In the genomic region with DNA sequence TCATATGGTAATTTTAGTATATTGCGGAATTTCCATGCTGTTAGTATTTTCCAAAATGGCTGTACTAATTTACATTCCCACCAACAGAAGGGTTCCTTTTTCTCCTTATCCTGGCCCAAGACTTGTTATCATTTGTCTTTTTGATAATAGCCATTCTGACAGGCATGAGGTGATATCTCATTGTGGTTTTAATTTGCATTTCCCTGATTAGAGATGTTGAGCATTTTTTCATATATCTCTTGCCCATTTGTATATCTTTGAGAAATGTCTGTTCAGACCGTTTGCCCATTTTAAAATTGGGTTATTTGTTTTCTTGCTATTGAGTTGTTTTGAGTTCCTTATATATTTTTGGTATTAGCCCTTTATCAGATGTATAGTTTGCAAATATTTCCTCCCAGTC, we compare ENCODE assay signal across 29 cellular contexts. TPM values are rescaled to one million over a fixed set of nuclear protein-coding genes. Genes with fewer than 3 reads are reported as not detected.
A peak's percentile ranks its signal among the peaks of the same experiment; 100 is the strongest.
DNase-seq lines count a peak whose midpoint lies in the region; ATAC-seq and TF ChIP-seq lines count a peak whose summit lies in the region.
"Had no signal": no experiment of that assay in that cellular context is flagged by ENCODE, and none has a peak within 500 bp of the region (broad histone marks: within the 10 kb centered on the region; RNA-seq: fewer than 3 reads in every experiment).

No MANE protein-coding gene starts in this region.

- no peaks in the 10 kb centered on the region for H3K9me2 ChIP-seq in Loucy (replicated peaks; ENCODE audit: low read depth, low read length)

- H3F3A ChIP-seq in Loucy (ENCODE audit: low read depth) = no peaks in the 10 kb centered on the region

- TF ChIP-seq CTCF in Loucy (conservative IDR thresholded peaks at IDR 0.05; ENCODE audit: low read length) = no peak

- no peak for DNase-seq in activated CD8-positive, alpha-beta memory T cell treated with anti-CD3 and anti-CD28 coated beads, Interleukin-2, amount 10 ng/mL, durations not matched to agents 7 days and 5 days
- DNase-seq in activated CD8-positive, alpha-beta memory T cell treated with anti-CD3 and anti-CD28 coated beads, Interleukin-2, amount 50 U/mL, for 48 hours = no peak
- DNase-seq in amniotic epithelial cell (ENCODE audit: low read depth) (peak; percentile 47), UCSD-AML1 (lab: John Stamatoyannopoulos, UW; ENCODE audit: unreplicated experiment) (no peak), AG08395 (ENCODE audit: low spot score) (no peak)
- no peak for DNase-seq in naive thymus-derived CD8-positive, alpha-beta T cell
- DNase-seq in activated CD4-positive, alpha-beta T cell treated with anti-CD3 and anti-CD28 coated beads, Interleukin-2, amount 50 U/mL, for 4 hours = no peak
- DNase-seq: activated CD4-positive, alpha-beta T cell treated with anti-CD3 and anti-CD28 coated beads for 36 hours; activated naive CD4-positive, alpha-beta T cell treated with Interleukin-2 at 50 U/mL for 16 hours; anterior cingulate cortex; DMS53; H7; hippocampal formation; lower lobe of right lung; mucosa of descending colon; NCI-H1417; NCI-H2029 treated with DMSO at 0.1 percent for 48 hours; PC-3; stimulated activated naive CD4-positive, alpha-beta T cell; T-helper 2 cell; testis had no signal

- no peak for ATAC-seq in activated CD8-positive, alpha-beta memory T cell treated with anti-CD3 and anti-CD28 coated beads, Interleukin-2, amount 10 ng/mL, durations not matched to agents 7 days and 5 days
- ATAC-seq in naive thymus-derived CD8-positive, alpha-beta T cell = no peak
- ATAC-seq: activated CD4-positive, alpha-beta T cell treated with anti-CD3 and anti-CD28 coated beads for 36 hours; gastroesophageal sphincter; lower lobe of right lung; mucosa of descending colon; PC-3; SK-N-SH treated with all-trans-retinoic acid at 6 μM for 48 hours had no signal

- H3K79me2 ChIP-seq in Loucy (ENCODE audit: insufficient read depth, low read length) = peaks cover 100% of the 10 kb centered on the region

- H3K4me3 ChIP-seq in Loucy (ENCODE audit: low read length, poor library complexity, severe bottlenecking) = no peak overlapping the region
- H3K4me3 ChIP-seq: breast epithelium, gastroesophageal sphincter, lower lobe of right lung, mucosa of descending colon, skin epidermis, testis had no signal

- H3K4me1 ChIP-seq in Loucy (ENCODE audit: insufficient read depth, low read length, poor library complexity, severe bottlenecking) = peaks cover 50% of the 10 kb centered on the region
- H3K4me1 ChIP-seq: breast epithelium, parathyroid adenoma had no signal

- H3K9me3 ChIP-seq in Loucy (ENCODE audit: insufficient read depth, low read depth, low read length) = no peaks in the 10 kb centered on the region
- H3K9me3 ChIP-seq: breast epithelium, gastroesophageal sphincter, lower lobe of right lung, mucosa of descending colon, testis had no signal

- H2AFZ ChIP-seq in Loucy (ENCODE audit: low read length) = no peak overlapping the region
- H2AFZ ChIP-seq: parathyroid adenoma had no signal

- H3K27me3 ChIP-seq in Loucy (ENCODE audit: insufficient read depth, low read length, poor library complexity, severe bottlenecking) = no peaks in the 10 kb centered on the region
- H3K27me3 ChIP-seq: breast epithelium, gastroesophageal sphincter, testis had no signal

- POLR2A ChIA-PET in naive thymus-derived CD8-positive, alpha-beta T cell (lab: Charles Lee) = no interaction called here

- H3K4me3 Mint-ChIP-seq in activated CD8-positive, alpha-beta memory T cell treated with anti-CD3 and anti-CD28 coated beads, Interleukin-2, amount 10 ng/mL, durations not matched to agents 7 days and 5 days = no peak overlapping the region
- H3K4me3 Mint-ChIP-seq in naive thymus-derived CD8-positive, alpha-beta T cell = peak overlapping the region in 3 of 10 donors; percentile 8 to 64 (median 41)
- H3K4me3 Mint-ChIP-seq: activated CD4-positive, alpha-beta T cell treated with anti-CD3 and anti-CD28 coated beads for 36 hours; neural crest cell had no signal

- H3K27ac Mint-ChIP-seq in activated CD8-positive, alpha-beta memory T cell treated with anti-CD3 and anti-CD28 coated beads, Interleukin-2, amount 10 ng/mL, durations not matched to agents 7 days and 5 days = peak overlapping the region; percentile 43
- H3K27ac Mint-ChIP-seq in naive thymus-derived CD8-positive, alpha-beta T cell = peak overlapping the region in 6 of 10 donors; percentile 4 to 63 (median 36)
- H3K27ac Mint-ChIP-seq: activated CD4-positive, alpha-beta T cell treated with anti-CD3 and anti-CD28 coated beads for 36 hours had no signal

- peaks cover 5% of the 10 kb centered on the region; the same call in 1 of the 2 replicates for H3K36me3 ChIP-seq in Loucy (ENCODE audit: insufficient read depth, low read length)
- H3K36me3 ChIP-seq: breast epithelium had no signal

- peaks cover 63% of the 10 kb centered on the region for H3K4me1 Mint-ChIP-seq in activated CD8-positive, alpha-beta memory T cell treated with anti-CD3 and anti-CD28 coated beads, Interleukin-2, amount 10 ng/mL, durations not matched to agents 7 days and 5 days
- peaks cover 35 to 88% (median 77%) of the 10 kb centered on the region in 4 donors for H3K4me1 Mint-ChIP-seq in naive thymus-derived CD8-positive, alpha-beta T cell

- CTCF ChIA-PET in activated CD8-positive, alpha-beta memory T cell treated with anti-CD3 and anti-CD28 coated beads, Interleukin-2, amount 10 ng/mL, durations not matched to agents 7 days and 5 days (lab: Charles Lee) = no interaction called here

- H3K36me3 Mint-ChIP-seq in activated CD8-positive, alpha-beta memory T cell treated with anti-CD3 and anti-CD28 coated beads, Interleukin-2, amount 10 ng/mL, durations not matched to agents 7 days and 5 days = peaks cover 39% of the 10 kb centered on the region
- peaks cover 0 to 53% (median 14%) of the 10 kb centered on the region in 3 donors for H3K36me3 Mint-ChIP-seq in naive thymus-derived CD8-positive, alpha-beta T cell

- peaks cover 94% of the 10 kb centered on the region for H4K20me1 ChIP-seq in Loucy (ENCODE audit: insufficient read depth, low read length, poor library complexity, severe bottlenecking)

- no peak overlapping the region for H3K9ac ChIP-seq in Loucy (ENCODE audit: low read depth, low read length, poor library complexity, severe bottlenecking)
- H3K9ac ChIP-seq: KMS-11, parathyroid adenoma had no signal

- H3K4me2 ChIP-seq in Loucy (ENCODE audit: low read depth, low read length, poor library complexity, severe bottlenecking) = peak overlapping the region; percentile 28
- H3K4me2 ChIP-seq: KMS-11 had no signal

- H3K27me3 Mint-ChIP-seq in activated CD8-positive, alpha-beta memory T cell treated with anti-CD3 and anti-CD28 coated beads, Interleukin-2, amount 10 ng/mL, durations not matched to agents 7 days and 5 days = no peaks in the 10 kb centered on the region
- no peaks in the 10 kb centered on the region for H3K27me3 Mint-ChIP-seq in naive thymus-derived CD8-positive, alpha-beta T cell
- H3K27me3 Mint-ChIP-seq: activated CD4-positive, alpha-beta T cell treated with anti-CD3 and anti-CD28 coated beads for 36 hours had no signal

- no peaks in the 10 kb centered on the region for H3K9me3 Mint-ChIP-seq in activated CD8-positive, alpha-beta memory T cell treated with anti-CD3 and anti-CD28 coated beads, Interleukin-2, amount 10 ng/mL, durations not matched to agents 7 days and 5 days (ENCODE audit: low read depth)
- H3K9me3 Mint-ChIP-seq in naive thymus-derived CD8-positive, alpha-beta T cell = no peaks in the 10 kb centered on the region

RNA-seq across cellular contexts. Expression of a gene that starts 14.0 kb away (rescaled TPM):
- total RNA-seq in activated CD8-positive, alpha-beta memory T cell treated with anti-CD3 and anti-CD28 coated beads, Interleukin-2, amount 10 ng/mL, durations not matched to agents 7 days and 5 days = 100 to 1,000 TPM; 293 to 301 TPM
- total RNA-seq in naive thymus-derived CD8-positive, alpha-beta T cell = 100 to 1,000 TPM; 126 to 135 TPM
- polyA plus RNA-seq in naive thymus-derived CD8-positive, alpha-beta T cell = 100 to 1,000 TPM; 100 to 169 (median 116) TPM

RNA-seq across cellular contexts. Expression of a gene that starts 14.7 kb away (rescaled TPM):
- 10 to 100 TPM; 13.2 to 18.9 TPM for total RNA-seq in activated CD8-positive, alpha-beta memory T cell treated with anti-CD3 and anti-CD28 coated beads, Interleukin-2, amount 10 ng/mL, durations not matched to agents 7 days and 5 days
- 10 to 100 TPM; 22.6 to 23.7 TPM for total RNA-seq in naive thymus-derived CD8-positive, alpha-beta T cell
- polyA plus RNA-seq in naive thymus-derived CD8-positive, alpha-beta T cell = 10 to 100 TPM; 12.6 to 15.7 (median 15.4) TPM

RNA-seq across cellular contexts. Expression of a gene that starts 40.8 kb away (rescaled TPM):
- 100 to 1,000 TPM; 112 to 171 TPM for total RNA-seq in activated CD8-positive, alpha-beta memory T cell treated with anti-CD3 and anti-CD28 coated beads, Interleukin-2, amount 10 ng/mL, durations not matched to agents 7 days and 5 days
- 10 to 100 TPM; 84.2 to 89.9 TPM for total RNA-seq in naive thymus-derived CD8-positive, alpha-beta T cell
- 10 to 100 TPM; 24.7 to 40.4 (median 29.5) TPM for polyA plus RNA-seq in naive thymus-derived CD8-positive, alpha-beta T cell
